In genomic region chr11:77473801-77474508, GRCh38 we compare ENCODE assay signal across 8 cellular contexts.
DNase-seq lines count a peak whose midpoint lies in the region; ATAC-seq lines count a peak whose summit lies in the region.

Gene PAK1 (minus strand): TSS chr11:77474094. CDS start chr11:77392520, 81,574 bp downstream.

- no peaks in the 10 kb centered on the region for H3K9me3 ChIP-seq in BLaER1 treated with 17β-estradiol and CSF1 and Interleukin-3, amounts not matched to agents 10 nM and 100 nM (replicated peaks in 1 of 11)
- no peaks in the 10 kb centered on the region for H3K9me3 ChIP-seq in effector memory CD4-positive, alpha-beta T cell (ENCODE audit: control insufficient read depth, low read length)

- no peaks in the 10 kb centered on the region for H3K27me3 ChIP-seq in BLaER1 treated with 17β-estradiol and CSF1 and Interleukin-3, amounts not matched to agents 10 nM and 100 nM
- no peaks in the 10 kb centered on the region for H3K27me3 ChIP-seq in effector memory CD4-positive, alpha-beta T cell (replicated peaks; ENCODE audit: control insufficient read depth, insufficient read depth, low read length, poor library complexity, severe bottlenecking)

- H4K20me1 ChIP-seq in BLaER1 treated with 17β-estradiol and CSF1 and Interleukin-3, amounts not matched to agents 10 nM and 100 nM: no peaks in the 10 kb centered on the region; a peak in 1 of 22 replicates

- peak within 1 kb of the TSS; percentile 79 to 93 (median 87) for H3K4me2 ChIP-seq in BLaER1 treated with 17β-estradiol and CSF1 and Interleukin-3, amounts not matched to agents 10 nM and 100 nM

- peak; percentile 67 for ATAC-seq in GM19351 (IDR thresholded peaks at IDR 0.05; ENCODE audit: unreplicated experiment)
- peak; percentile 59 for ATAC-seq in HG03520 (IDR thresholded peaks at IDR 0.05; ENCODE audit: unreplicated experiment)

- H3K27ac ChIP-seq in BLaER1 treated with 17β-estradiol and CSF1 and Interleukin-3, amounts not matched to agents 10 nM and 100 nM: peak within 1 kb of the TSS; percentile 61 to 89 (median 84); a peak in 21 of 22 replicates
- peak within 1 kb of the TSS; percentile 57 for H3K27ac ChIP-seq in effector memory CD4-positive, alpha-beta T cell (ENCODE audit: insufficient read depth, low read length, poor library complexity, severe bottlenecking)

- H3K4me1 ChIP-seq in BLaER1 treated with 17β-estradiol and CSF1 and Interleukin-3, amounts not matched to agents 10 nM and 100 nM: peaks cover 29 to 44% (median 31%) of the 10 kb centered on the region in 10 experiments
- H3K4me1 ChIP-seq in effector memory CD4-positive, alpha-beta T cell (ENCODE audit: control insufficient read depth, insufficient read depth, low read length, poor library complexity, severe bottlenecking): peaks cover 5% of the 10 kb centered on the region

- H3K4me3 ChIP-seq in BLaER1 treated with 17β-estradiol and CSF1 and Interleukin-3, amounts not matched to agents 10 nM and 100 nM: peak within 1 kb of the TSS; percentile 66 to 89 (median 78)
- peak within 1 kb of the TSS; percentile 53 for H3K4me3 ChIP-seq in effector memory CD4-positive, alpha-beta T cell (ENCODE audit: insufficient read depth, low read depth, low read length, poor library complexity, severe bottlenecking)

- peak within 1 kb of the TSS; percentile 85 to 93 (median 88) for H3K9ac ChIP-seq in BLaER1 treated with 17β-estradiol and CSF1 and Interleukin-3, amounts not matched to agents 10 nM and 100 nM

- DNase-seq in NCI-H748 treated with DMSO at 0.1 percent for 48 hours (lab: John Stamatoyannopoulos, UW): peak; percentile 33
- peak; percentile 90 for DNase-seq in activated CD8-positive, alpha-beta memory T cell treated with anti-CD3 and anti-CD28 coated beads for 24 hours
- DNase-seq in effector memory CD4-positive, alpha-beta T cell: peak; percentile 89 to 92 (median 90)
- DNase-seq in medulla oblongata (ENCODE audit: extremely low spot score): peak; percentile 88
- DNase-seq in stimulated activated CD4-positive, alpha-beta T cell treated with anti-CD3 and anti-CD28 coated beads, TNF-alpha, amount 100 ng/mL, for 4 hours (ENCODE audit: low read depth in 3 of 3): peak; percentile 70 to 82 (median 81)

- no peaks in the 10 kb centered on the region for H3K36me3 ChIP-seq in BLaER1 treated with 17β-estradiol and CSF1 and Interleukin-3, amounts not matched to agents 10 nM and 100 nM
- no peaks in the 10 kb centered on the region for H3K36me3 ChIP-seq in effector memory CD4-positive, alpha-beta T cell (ENCODE audit: control insufficient read depth, insufficient read depth, low read length)

Comparison
In these comparisons a context has a peak if more than half of its experiments do, and no peak if none do; other contexts are left out.
1. Peak in every context shown above with its lines: DNase-seq, ATAC-seq, H3K4me3 ChIP-seq and H3K27ac ChIP-seq.
2. DNase-seq: peak in every context shown above with its lines; median percentile 90 in activated CD8-positive, alpha-beta memory T cell treated with anti-CD3 and anti-CD28 coated beads for 24 hours; 90 in effector memory CD4-positive, alpha-beta T cell; 88 in medulla oblongata; 81 in stimulated activated CD4-positive, alpha-beta T cell treated with anti-CD3 and anti-CD28 coated beads, TNF-alpha, amount 100 ng/mL, for 4 hours; 33 in NCI-H748 treated with DMSO at 0.1 percent for 48 hours.